12 cellular contexts compared by ENCODE assay signal in the genomic region with DNA sequence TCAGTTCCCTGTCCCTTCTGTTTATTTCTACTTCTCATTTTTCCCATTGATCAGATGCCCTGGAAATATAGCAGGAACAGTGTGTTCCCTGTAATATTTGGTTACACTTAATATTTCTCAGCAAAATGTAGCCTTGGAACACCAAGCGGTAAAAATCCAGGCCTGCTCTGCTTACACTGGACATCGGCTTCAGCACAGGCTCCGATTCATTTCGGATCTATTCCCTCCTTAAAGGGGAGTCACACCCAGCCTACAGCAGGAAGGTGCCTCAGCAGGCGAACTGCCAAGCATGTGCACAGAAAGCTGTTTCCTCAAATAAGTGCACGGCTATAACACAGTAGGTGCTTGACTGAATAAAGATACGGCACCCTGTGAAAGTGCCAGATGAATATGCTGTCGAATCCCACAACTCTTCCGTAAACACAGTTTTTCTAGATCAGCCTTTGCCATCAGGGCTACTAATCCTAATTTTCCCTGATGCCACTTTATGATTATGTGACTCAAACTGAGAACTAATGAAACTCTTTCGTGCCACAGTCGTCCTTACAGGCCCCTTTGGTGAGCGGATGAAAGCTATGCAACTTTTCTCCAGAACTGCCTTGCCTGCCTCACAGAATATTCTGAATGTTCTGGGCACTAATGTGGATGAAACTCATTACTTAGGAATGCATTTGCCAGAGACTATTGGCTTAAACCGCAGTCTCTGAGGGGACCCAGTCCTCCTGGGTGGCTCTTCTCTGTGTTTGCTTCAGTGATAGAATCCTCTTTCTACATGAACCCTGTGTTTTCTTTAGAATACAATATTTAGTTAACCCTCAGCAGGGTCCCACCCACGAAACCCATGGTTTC.
A peak's percentile ranks its signal among the peaks of the same experiment; 100 is the strongest.
DNase-seq lines count a peak whose midpoint lies in the region; ATAC-seq and TF ChIP-seq lines count a peak whose summit lies in the region.
"Had no signal": no experiment of that assay in that cellular context is flagged by ENCODE, and none has a peak within 500 bp of the region (broad histone marks: within the 10 kb centered on the region; RNA-seq: fewer than 3 reads in every experiment).

No MANE protein-coding gene starts in this region.

- CTCF ChIA-PET in PC-3 (lab: Charles Lee), result no interaction called here

- intact Hi-C loops in PC-3 (cut with micrococcal nuclease), result no loop called here

- peak overlapping the region; percentile 12 for H3K4me3 Mint-ChIP-seq in osteocyte (ENCODE audit: unreplicated experiment)
- H3K4me3 Mint-ChIP-seq: activated CD4-positive, alpha-beta memory T cell treated with anti-CD3 and anti-CD28 coated beads for 36 hours; CD4-positive, alpha-beta T cell had no signal

- H3K27ac Mint-ChIP-seq in osteocyte (ENCODE audit: unreplicated experiment), result peak overlapping the region; percentile 61
- H3K27ac Mint-ChIP-seq: activated CD4-positive, alpha-beta memory T cell treated with anti-CD3 and anti-CD28 coated beads for 36 hours; CD4-positive, alpha-beta T cell had no signal

- no peaks in the 10 kb centered on the region for H4K20me1 ChIP-seq in PC-3 (ENCODE audit: low read length)

- DNase-seq in AG08396 (ENCODE audit: low spot score), result peak; percentile 60
- peak; percentile 56 for DNase-seq in PC-3
- peak; percentile 65 for DNase-seq in fibroblast of mammary gland (ENCODE audit: low read depth)
- DNase-seq in osteocyte (ENCODE audit: extremely low spot score, unreplicated experiment), result no peak
- DNase-seq in NCI-H524 (lab: John Stamatoyannopoulos, UW), result no peak
- DNase-seq in NCI-H2029 treated with DMSO at 0.1 percent for 48 hours (lab: John Stamatoyannopoulos, UW), result no peak
- DNase-seq in stimulated activated naive CD4-positive, alpha-beta T cell treated with Interleukin-2 at 50 U/mL for 16 hours (lab: John Stamatoyannopoulos, UW), result no peak
- DNase-seq in effector CD8-positive, alpha-beta T cell (lab: John Stamatoyannopoulos, UW), result no peak
- DNase-seq: activated CD4-positive, alpha-beta memory T cell treated with anti-CD3 and anti-CD28 coated beads for 36 hours; CD4-positive, alpha-beta T cell; KBM-7; NK-92 treated with Interleukin-12 subunit alpha and Interleukin-12 subunit beta, amount 100 ng/mL, for 24 hours had no signal

- TF ChIP-seq CTCF in PC-3 (conservative IDR thresholded peaks at IDR 0.05; ENCODE audit: low read depth, low read length) (no peak), fibroblast of mammary gland (conservative IDR thresholded peaks at IDR 0.05; ENCODE audit: control insufficient read depth, insufficient read depth, low read depth, low read length) (no peak), osteocyte (IDR thresholded peaks at IDR 0.05) (no peak)

- ATAC-seq in PC-3, result peak; percentile 82

- H3K36me3 Mint-ChIP-seq in osteocyte (ENCODE audit: unreplicated experiment), result no peaks in the 10 kb centered on the region
- H3K36me3 Mint-ChIP-seq: activated CD4-positive, alpha-beta memory T cell treated with anti-CD3 and anti-CD28 coated beads for 36 hours had no signal

- H3K36me3 ChIP-seq in PC-3 (ENCODE audit: low read depth, low read length), result no peaks in the 10 kb centered on the region

- no peaks in the 10 kb centered on the region for H3K9me3 ChIP-seq in PC-3 (ENCODE audit: low read length)

- peaks cover 22% of the 10 kb centered on the region for H3K4me1 Mint-ChIP-seq in osteocyte (ENCODE audit: unreplicated experiment)

- H2AFZ ChIP-seq in PC-3 (ENCODE audit: low read length), result peak overlapping the region; percentile 37; the same call in 1 of the 2 replicates

- H3K79me2 ChIP-seq in PC-3 (ENCODE audit: low read length), result no peaks in the 10 kb centered on the region

- POLR2A ChIA-PET in PC-3 (lab: Charles Lee; ENCODE audit: unreplicated experiment), result no interaction called here

- H3K4me3 ChIP-seq in PC-3 (ENCODE audit: low read length) (no peak overlapping the region), fibroblast of mammary gland (ENCODE audit: control insufficient read depth, low read depth, low read length) (no peak overlapping the region)

- no peak overlapping the region for H3K27ac ChIP-seq in PC-3 (ENCODE audit: low read length)

- H3K4me1 ChIP-seq in PC-3 (ENCODE audit: insufficient read depth, low read length), result peaks cover 15% of the 10 kb centered on the region

- no peak overlapping the region for H3K9ac ChIP-seq in PC-3 (ENCODE audit: low read length)

- peaks cover 53% of the 10 kb centered on the region for H3K27me3 Mint-ChIP-seq in osteocyte (ENCODE audit: unreplicated experiment)
- H3K27me3 Mint-ChIP-seq: CD4-positive, alpha-beta T cell had no signal

- H3K4me2 ChIP-seq in PC-3 (ENCODE audit: low read length), result peak overlapping the region; percentile 15

- H3K9me2 ChIP-seq in PC-3 (replicated peaks; ENCODE audit: low read length), result 0 out of 2 replicates have a peak, but pooled peaks cover 4% of the 10 kb centered on the region

- H3F3A ChIP-seq in PC-3 (ENCODE audit: low read length, unreplicated experiment), result no peaks in the 10 kb centered on the region

- H3K9me3 Mint-ChIP-seq in osteocyte (ENCODE audit: unreplicated experiment), result no peaks in the 10 kb centered on the region
- H3K9me3 Mint-ChIP-seq: activated CD4-positive, alpha-beta memory T cell treated with anti-CD3 and anti-CD28 coated beads for 36 hours; CD4-positive, alpha-beta T cell had no signal

- H3K27me3 ChIP-seq in PC-3 (ENCODE audit: low read length), result no peaks in the 10 kb centered on the region

- BruUV-seq in PC-3 (replicated peaks; lab: Mats Ljungman, UMichigan), result no TSS peak

Comparison
In these comparisons a context has a peak if more than half of its experiments do, and no peak if none do; other contexts are left out.
1. DNase-seq: peak in AG08396 (single experiment), PC-3 (single experiment) and fibroblast of mammary gland (single experiment); none in osteocyte (single experiment), NCI-H524 (0 of 2), NCI-H2029 treated with DMSO at 0.1 percent for 48 hours (single experiment), stimulated activated naive CD4-positive, alpha-beta T cell treated with Interleukin-2 at 50 U/mL for 16 hours (single experiment) and effector CD8-positive, alpha-beta T cell (single experiment).